In genomic region chrX:103585421-103586313, GRCh38 we compare ENCODE assay signal across 8 cellular contexts. TPM values are rescaled to one million over a fixed set of nuclear protein-coding genes. Genes with fewer than 3 reads are reported as not detected.
DNase-seq lines count a peak whose midpoint lies in the region; ATAC-seq, FAIRE-seq and TF ChIP-seq lines count a peak whose summit lies in the region.

Gene TCEAL4 (plus strand): TSS chrX:103585515. CDS start chrX:103586676, 1,161 bp downstream.

- H3K4me3 Mint-ChIP-seq in immature natural killer cell, result peak within 1 kb of the TSS; percentile 80 to 91 (median 83)

- FAIRE-seq in bronchial epithelial cell (lab: Jason Lieb, UNC), result no peak

- H3K36me3 ChIP-seq in bronchial epithelial cell (ENCODE audit: control insufficient read depth, insufficient read depth, low read length), result no peaks in the 10 kb centered on the region

- H3K4me1 Mint-ChIP-seq in immature natural killer cell, result peaks cover 5 to 12% of the 10 kb centered on the region in 2 donors

- peak; percentile 41 for DNase-seq in DMS79 treated with DMSO at 0.1 percent for 48 hours (lab: John Stamatoyannopoulos, UW)
- DNase-seq in SW480 (ENCODE audit: low spot score), result peak; percentile 53
- DNase-seq in bronchial epithelial cell (ENCODE audit: low read depth), result peak; percentile 4
- DNase-seq in immature natural killer cell, result peak in 2 of 3 donors; percentile 3 to 11
- DNase-seq in skeletal muscle cell (ENCODE audit: low read depth), result no peak
- no peak for DNase-seq in OCI-M2 (lab: John Stamatoyannopoulos, UW; ENCODE audit: unreplicated experiment)

- no peak for TF ChIP-seq RAD21 in Ishikawa (IDR thresholded peaks at IDR 0.05; ENCODE audit: low read depth)

- H3K27ac Mint-ChIP-seq in immature natural killer cell, result peak within 1 kb of the TSS in 2 of 6 donors; percentile 79 to 88

- H3K27me3 ChIP-seq in bronchial epithelial cell (ENCODE audit: control insufficient read depth, insufficient read depth, low read length), result no peaks in the 10 kb centered on the region

- peak; percentile 90 for ATAC-seq in GM21447 (IDR thresholded peaks at IDR 0.05; ENCODE audit: unreplicated experiment)

- peaks cover 0 to 5% (median 0%) of the 10 kb centered on the region in 6 donors for H3K9me3 Mint-ChIP-seq in immature natural killer cell

- TF ChIP-seq CTCF in bronchial epithelial cell (IDR thresholded peaks at IDR 0.05; ENCODE audit: insufficient read depth, low read length, severe bottlenecking), result no peak

- H3K4me3 ChIP-seq in bronchial epithelial cell (ENCODE audit: low read depth, low read length) (peak within 1 kb of the TSS; percentile 68), skeletal muscle cell (ENCODE audit: low read depth, low read length) (peak within 1 kb of the TSS; percentile 60)

- TF ChIP-seq EP300 in Ishikawa (IDR thresholded peaks at IDR 0.05; ENCODE audit: borderline replicate concordance), result no peak

- peaks cover 4 to 18% (median 7%) of the 10 kb centered on the region in 3 donors for H3K27me3 Mint-ChIP-seq in immature natural killer cell (ENCODE audit: low read depth in 3 of 3)

- H3K36me3 Mint-ChIP-seq in immature natural killer cell, result no peaks in the 10 kb centered on the region

TF ChIP-seq in Ishikawa, 13 proteins besides CTCF, POLR2A, EP300 and RAD21:
- peak; percentile 82 for TF ChIP-seq USF1 (IDR thresholded peaks at IDR 0.05)
- TF ChIP-seq TAF1 (IDR thresholded peaks at IDR 0.05; ENCODE audit: low read depth), result peak; percentile 47; the same call in 1 of the 2 replicates
- TF ChIP-seq REST (IDR thresholded peaks at IDR 0.05; ENCODE audit: low read depth), result no peak
- peak; percentile 64 for TF ChIP-seq YY1 (IDR thresholded peaks at IDR 0.05; ENCODE audit: low read depth)
- TF ChIP-seq FOXM1 (IDR thresholded peaks at IDR 0.05; ENCODE audit: borderline replicate concordance, low read depth), result no peak

RNA-seq across cellular contexts. Expression of gene TCEAL4, which starts in this region (rescaled TPM):
- 23.4 and 43.9 TPM in 2 replicates for total RNA-seq in bronchial epithelial cell
- polyA plus RNA-seq in immature natural killer cell, result 10 to 100 TPM in 1 of 3 donors, 1 to 10 TPM in 2; 1.6 to 10.8 (median 4.8) TPM

Comparison
In these comparisons a context has a peak if more than half of its experiments do, and no peak if none do; other contexts are left out.
1. DNase-seq: peak in DMS79 treated with DMSO at 0.1 percent for 48 hours (single experiment), SW480 (single experiment), bronchial epithelial cell (single experiment) and immature natural killer cell (2 of 3); none in skeletal muscle cell (single experiment) and OCI-M2 (single experiment).